2 cellular contexts compared by ENCODE assay signal in genomic region chr7:1378610-1379180, GRCh38.
TF ChIP-seq lines count a peak whose summit lies in the region.

No MANE protein-coding gene starts in this region.

TF ChIP-seq in IMR-90, 13 proteins besides CTCF, POLR2A, EP300 and RAD21 (continued from another document):
- no peak for TF ChIP-seq CEBPB (IDR thresholded peaks at IDR 0.05; ENCODE audit: low read depth, low read length)
- TF ChIP-seq CHD1 (IDR thresholded peaks at IDR 0.05; ENCODE audit: low read depth, low read length): no peak
- TF ChIP-seq USF2 (IDR thresholded peaks at IDR 0.05; ENCODE audit: low read depth, low read length): no peak
- no peak for TF ChIP-seq FOS (IDR thresholded peaks at IDR 0.05; ENCODE audit: low read depth, low read length)
- no peak for TF ChIP-seq MXI1 (IDR thresholded peaks at IDR 0.05; ENCODE audit: borderline replicate concordance, low read depth, low read length)
- no peak for TF ChIP-seq RFX5 (IDR thresholded peaks at IDR 0.05; ENCODE audit: low read depth, low read length)
- TF ChIP-seq RCOR1 (IDR thresholded peaks at IDR 0.05; ENCODE audit: insufficient replicate concordance, low read length): no peak
- TF ChIP-seq MAFK (IDR thresholded peaks at IDR 0.05; ENCODE audit: low read depth, low read length): no peak
- TF ChIP-seq, protein P1, sequence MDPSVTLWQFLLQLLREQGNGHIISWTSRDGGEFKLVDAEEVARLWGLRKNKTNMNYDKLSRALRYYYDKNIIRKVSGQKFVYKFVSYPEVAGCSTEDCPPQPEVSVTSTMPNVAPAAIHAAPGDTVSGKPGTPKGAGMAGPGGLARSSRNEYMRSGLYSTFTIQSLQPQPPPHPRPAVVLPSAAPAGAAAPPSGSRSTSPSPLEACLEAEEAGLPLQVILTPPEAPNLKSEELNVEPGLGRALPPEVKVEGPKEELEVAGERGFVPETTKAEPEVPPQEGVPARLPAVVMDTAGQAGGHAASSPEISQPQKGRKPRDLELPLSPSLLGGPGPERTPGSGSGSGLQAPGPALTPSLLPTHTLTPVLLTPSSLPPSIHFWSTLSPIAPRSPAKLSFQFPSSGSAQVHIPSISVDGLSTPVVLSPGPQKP (IDR thresholded peaks at IDR 0.05; ENCODE audit: borderline replicate concordance, low read depth, low read length): no peak

TF ChIP-seq in K562, 482 proteins besides CTCF, POLR2A, EP300 and RAD21 (continued from another document):
- TF ChIP-seq, protein P2, sequence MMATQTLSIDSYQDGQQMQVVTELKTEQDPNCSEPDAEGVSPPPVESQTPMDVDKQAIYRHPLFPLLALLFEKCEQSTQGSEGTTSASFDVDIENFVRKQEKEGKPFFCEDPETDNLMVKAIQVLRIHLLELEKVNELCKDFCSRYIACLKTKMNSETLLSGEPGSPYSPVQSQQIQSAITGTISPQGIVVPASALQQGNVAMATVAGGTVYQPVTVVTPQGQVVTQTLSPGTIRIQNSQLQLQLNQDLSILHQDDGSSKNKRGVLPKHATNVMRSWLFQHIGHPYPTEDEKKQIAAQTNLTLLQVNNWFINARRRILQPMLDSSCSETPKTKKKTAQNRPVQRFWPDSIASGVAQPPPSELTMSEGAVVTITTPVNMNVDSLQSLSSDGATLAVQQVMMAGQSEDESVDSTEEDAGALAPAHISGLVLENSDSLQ (IDR thresholded peaks at IDR 0.05): 0 out of 2 replicates have a peak, but pooled peaks have one; percentile 17
- TF ChIP-seq, protein P3, sequence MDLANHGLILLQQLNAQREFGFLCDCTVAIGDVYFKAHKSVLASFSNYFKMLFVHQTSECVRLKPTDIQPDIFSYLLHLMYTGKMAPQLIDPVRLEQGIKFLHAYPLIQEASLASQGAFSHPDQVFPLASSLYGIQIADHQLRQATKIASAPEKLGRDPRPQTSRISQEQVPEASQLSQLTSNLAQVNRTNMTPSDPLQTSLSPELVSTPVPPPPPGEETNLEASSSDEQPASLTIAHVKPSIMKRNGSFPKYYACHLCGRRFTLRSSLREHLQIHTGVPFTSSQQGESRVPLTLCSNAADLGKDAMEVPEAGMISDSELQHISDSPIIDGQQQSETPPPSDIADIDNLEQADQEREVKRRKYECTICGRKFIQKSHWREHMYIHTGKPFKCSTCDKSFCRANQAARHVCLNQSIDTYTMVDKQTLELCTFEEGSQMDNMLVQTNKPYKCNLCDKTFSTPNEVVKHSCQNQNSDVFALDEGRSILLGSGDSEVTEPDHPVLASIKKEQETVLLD (IDR thresholded peaks at IDR 0.05): peak; percentile 22; the same call in 1 of the 2 replicates
- TF ChIP-seq ZNF512 (tag; IDR thresholded peaks at IDR 0.05) (0 out of 2 replicates have a peak, but pooled peaks have one; percentile 13), GATAD2A (IDR thresholded peaks at IDR 0.05) (0 out of 2 replicates have a peak, but pooled peaks have one; percentile 20)
